Comparison of ENCODE assay signal across 8 cellular contexts in genomic region chrX:96098471-96098870, GRCh38.
"Had no signal": no experiment of that assay in that cellular context is flagged by ENCODE, and none has a peak within 500 bp of the region (broad histone marks: within the 10 kb centered on the region; RNA-seq: fewer than 3 reads in every experiment).

No MANE protein-coding gene starts in this region.

- H3K4me3 ChIP-seq: GM12878 had no signal

- DNase-seq: GDM1, GF-D8 had no signal

- FAIRE-seq: G401.6, GM12891, GM12892, GM18507, GM19239 had no signal

- ATAC-seq: GM12878 had no signal
